In genomic region chr22:20116951-20117645, GRCh38 we compare ENCODE assay signal across 8 cellular contexts. TPM values are rescaled to one million over a fixed set of nuclear protein-coding genes. Genes with fewer than 3 reads are reported as not detected.
DNase-seq lines count a peak whose midpoint lies in the region; ATAC-seq and TF ChIP-seq lines count a peak whose summit lies in the region.

TRMT2A (minus strand) TSS chr22:20117226; CDS start chr22:20116906, 320 bp downstream.

- peak within 1 kb of the TSS; percentile 94 for H3K4me3 Mint-ChIP-seq in activated naive CD4-positive, alpha-beta T cell treated with anti-CD3 and anti-CD28 coated beads, Interleukin-2, amount 50 U/mL, for 24 hours

- CTCF ChIA-PET in SK-N-SH (lab: Yijun Ruan, JAX): interaction anchor here (0.9 to 1.5 kb wide), 5 partner anchors 14 to 155 kb away, joined by 3 read pairs; no protein-coding TSS in a partner anchor

- H3K9me3 ChIP-seq in SK-N-SH: no peaks in the 10 kb centered on the region
- H3K9me3 ChIP-seq in osteoblast (ENCODE audit: low read depth, low read length): no peaks in the 10 kb centered on the region
- no peaks in the 10 kb centered on the region for H3K9me3 ChIP-seq in thoracic aorta

- H3F3A ChIP-seq in SK-N-SH (replicated peaks; ENCODE audit: insufficient read depth): peaks cover 7% of the 10 kb centered on the region

- TF ChIP-seq EP300 in SK-N-SH (IDR thresholded peaks at IDR 0.05; ENCODE audit: borderline replicate concordance in 1 of 2, low read depth in 1 of 2, low read length in 1 of 2): 0 out of 4 replicates have a peak, but pooled peaks of 1 of the 2 experiments have one; percentile 44

- H3K27ac ChIP-seq in SK-N-SH (ENCODE audit: low read depth in 2 of 2, low read length in 1 of 2) (peak within 1 kb of the TSS; percentile 60 to 83; a peak in 3 of 4 replicates), osteoblast (ENCODE audit: low read depth, low read length) (peak within 1 kb of the TSS; percentile 88), thoracic aorta (peak within 1 kb of the TSS; percentile 72 to 88)

- H4K20me1 ChIP-seq in SK-N-SH (ENCODE audit: insufficient read depth): peaks cover 8% of the 10 kb centered on the region; the same call in 1 of the 2 replicates
- H4K20me1 ChIP-seq in osteoblast (ENCODE audit: insufficient read depth, low read length): peaks cover 14% of the 10 kb centered on the region

- WGBS in SK-N-SH (ENCODE audit: low lambda C conversion rate): 1% methylated on average over 35 of the region's 93 CpGs

- no peaks in the 10 kb centered on the region for H3K27me3 Mint-ChIP-seq in activated naive CD4-positive, alpha-beta T cell treated with anti-CD3 and anti-CD28 coated beads, Interleukin-2, amount 50 U/mL, for 24 hours

- peaks cover 12% of the 10 kb centered on the region for H3K36me3 Mint-ChIP-seq in activated naive CD4-positive, alpha-beta T cell treated with anti-CD3 and anti-CD28 coated beads, Interleukin-2, amount 50 U/mL, for 24 hours

- H2AFZ ChIP-seq in SK-N-SH (ENCODE audit: low read depth) (peak within 1 kb of the TSS; percentile 83; the same call in 1 of the 2 replicates), osteoblast (ENCODE audit: low read length) (peak within 1 kb of the TSS; percentile 70)

- H3K4me3 ChIP-seq in GM08714 (ENCODE audit: low read length): peak within 1 kb of the TSS; percentile 89
- H3K4me3 ChIP-seq in SK-N-SH (ENCODE audit: low read depth in 2 of 2, low read length in 1 of 2): peak within 1 kb of the TSS; percentile 78 to 90
- H3K4me3 ChIP-seq in osteoblast (ENCODE audit: insufficient read depth, low read length): peak within 1 kb of the TSS; percentile 99
- peak within 1 kb of the TSS; percentile 97 for H3K4me3 ChIP-seq in thoracic aorta

- TF ChIP-seq CTCF in SK-N-SH (IDR thresholded peaks at IDR 0.05) (peak; percentile 23; the same call in 1 of the 2 replicates), osteoblast (IDR thresholded peaks at IDR 0.05; ENCODE audit: extremely low read depth, low read depth, low read length) (peak; percentile 25), thoracic aorta (IDR thresholded peaks at IDR 0.05) (peak; percentile 10)

- peak within 1 kb of the TSS; percentile 91 for H3K9ac ChIP-seq in SK-N-SH

- H3K36me3 ChIP-seq in SK-N-SH (replicated peaks in 1 of 2; ENCODE audit: control insufficient read depth in 1 of 2, insufficient read depth in 2 of 2, low read length in 1 of 2) (peaks cover 35 to 56% of the 10 kb centered on the region in 2 experiments), osteoblast (ENCODE audit: insufficient read depth, low read length) (peaks cover 52% of the 10 kb centered on the region), thoracic aorta (peaks cover 23% of the 10 kb centered on the region)

- peak within 1 kb of the TSS; percentile 96 for H3K4me2 ChIP-seq in SK-N-SH
- peak within 1 kb of the TSS; percentile 90 for H3K4me2 ChIP-seq in osteoblast (ENCODE audit: insufficient read depth, low read length)

- H3K27ac Mint-ChIP-seq in activated naive CD4-positive, alpha-beta T cell treated with anti-CD3 and anti-CD28 coated beads, Interleukin-2, amount 50 U/mL, for 24 hours: peak within 1 kb of the TSS; percentile 97

- DNase-seq in NCI-H1048 (lab: John Stamatoyannopoulos, UW) (peak; percentile 92), SK-N-SH (peak; percentile 99), glomerular visceral epithelial cell (ENCODE audit: extremely low spot score) (peak; percentile 96), osteoblast (ENCODE audit: insufficient read length, low spot score, missing footprints) (peak; percentile 100), thoracic aorta (ENCODE audit: low spot score) (peak; percentile 96)

- H3K27me3 ChIP-seq in SK-N-SH (ENCODE audit: insufficient read depth) (no peaks in the 10 kb centered on the region), osteoblast (ENCODE audit: insufficient read depth, low read length) (no peaks in the 10 kb centered on the region), thoracic aorta (replicated peaks; ENCODE audit: insufficient read depth) (no peaks in the 10 kb centered on the region)

- peaks cover 42% of the 10 kb centered on the region for H3K4me1 Mint-ChIP-seq in activated naive CD4-positive, alpha-beta T cell treated with anti-CD3 and anti-CD28 coated beads, Interleukin-2, amount 50 U/mL, for 24 hours

- H3K4me1 ChIP-seq in SK-N-SH (ENCODE audit: control insufficient read depth in 1 of 2, insufficient read depth in 2 of 2, low read depth in 1 of 2, low read length in 1 of 2): peaks cover 16 to 28% of the 10 kb centered on the region in 2 experiments; a peak in 3 of 4 replicates
- H3K4me1 ChIP-seq in osteoblast (ENCODE audit: insufficient read depth, low read length): peaks cover 20% of the 10 kb centered on the region
- peaks cover 13 to 30% of the 10 kb centered on the region in 2 donors for H3K4me1 ChIP-seq in thoracic aorta (ENCODE audit: control insufficient read depth in 1 of 2, low read depth in 2 of 2)

- POLR2A ChIA-PET in SK-N-SH (lab: Yijun Ruan, JAX): interaction anchor here (0.6 to 2.4 kb wide), 3 partner anchors 12 to 165 kb away, joined by 4 to 7 read pairs (median 5); partner anchors contain the start of gene ZDHHC8

- ATAC-seq in HG02571 (IDR thresholded peaks at IDR 0.05; ENCODE audit: unreplicated experiment) (peak; percentile 74), thoracic aorta (ENCODE audit: insufficient number of reproducible peaks, low FRiP score, low read depth) (peak; percentile 98)

- no peaks in the 10 kb centered on the region for H3K9me2 ChIP-seq in SK-N-SH

- H3K79me2 ChIP-seq in SK-N-SH (ENCODE audit: insufficient read depth) (peaks cover 72% of the 10 kb centered on the region), osteoblast (ENCODE audit: insufficient read depth, low read length) (peaks cover 82% of the 10 kb centered on the region)

- no peak for TF ChIP-seq RAD21 in SK-N-SH (IDR thresholded peaks at IDR 0.05; ENCODE audit: low read length)

- H3K9me3 Mint-ChIP-seq in activated naive CD4-positive, alpha-beta T cell treated with anti-CD3 and anti-CD28 coated beads, Interleukin-2, amount 50 U/mL, for 24 hours: no peaks in the 10 kb centered on the region

TF ChIP-seq in SK-N-SH, 30 proteins besides CTCF, POLR2A, EP300 and RAD21 (continues in another document):
- TF ChIP-seq MAX (IDR thresholded peaks at IDR 0.05; ENCODE audit: low read depth) (peak; percentile 96), MEF2A (IDR thresholded peaks at IDR 0.05; ENCODE audit: borderline replicate concordance, low read depth) (no peak), CHD2 (IDR thresholded peaks at IDR 0.05; ENCODE audit: low read length, partially characterized antibody) (peak; percentile 92), SIN3A (IDR thresholded peaks at IDR 0.05; ENCODE audit: borderline replicate concordance, low read depth, low read length) (peak; percentile 81; the same call in 1 of the 2 replicates), TCF12 (IDR thresholded peaks at IDR 0.05) (no peak; the same call in 1 of the 2 replicates), RXRA (IDR thresholded peaks at IDR 0.05; ENCODE audit: borderline replicate concordance, low read depth) (peak; percentile 40; the same call in 1 of the 2 replicates), REST (IDR thresholded peaks at IDR 0.05; ENCODE audit: low read depth, low read length) (peak; percentile 7; the same call in 1 of the 2 replicates), POLR2AphosphoS5 (IDR thresholded peaks at IDR 0.05; ENCODE audit: low read depth, low read length) (no peak; the same call in 1 of the 2 replicates), RFX5 (IDR thresholded peaks at IDR 0.05; ENCODE audit: low read length) (no peak), SMC3 (IDR thresholded peaks at IDR 0.05; ENCODE audit: low read depth, low read length) (no peak), RCOR1 (IDR thresholded peaks at IDR 0.05; ENCODE audit: low read length) (no peak; the same call in 1 of the 2 replicates), JUND (IDR thresholded peaks at IDR 0.05) (no peak), PBX3 (IDR thresholded peaks at IDR 0.05) (peak; percentile 53)

RNA-seq across cellular contexts. Expression of gene TRMT2A, which starts in this region (rescaled TPM):
- 54.6 and 73.1 TPM in 2 replicates for polyA plus RNA-seq in SK-N-SH (2012; rRNA removed)
- 7.9 and 12.8 TPM in 2 replicates for polyA plus RNA-seq in SK-N-SH (2012; cell fraction: cytosol; rRNA removed)
- polyA plus RNA-seq in SK-N-SH (2012; cell fraction: nucleus; rRNA removed): 409 and 434 TPM in 2 replicates
- total RNA-seq in osteoblast (35.9 and 43.8 TPM in 2 replicates), thoracic aorta (10 to 100 TPM; 61.8 to 94.8 TPM)

Comparison
In these comparisons a context has a peak if more than half of its experiments do, and no peak if none do; other contexts are left out.
1. Peak in every context shown above with its lines: DNase-seq, ATAC-seq, H3K4me3 ChIP-seq and H3K27ac ChIP-seq.